2 cellular contexts compared by ENCODE assay signal in genomic region chr19:19486343-19487076, GRCh38.
A peak's percentile ranks its signal among the peaks of the same experiment; 100 is the strongest.
TF ChIP-seq lines count a peak whose summit lies in the region.

No MANE protein-coding gene starts in this region.

TF ChIP-seq in K562, 482 proteins besides CTCF, POLR2A, EP300 and RAD21:
- TF ChIP-seq MEF2A (IDR thresholded peaks at IDR 0.05; ENCODE audit: control insufficient read depth, low read depth, low read length) (no peak), ZNF584 (CRISPR knock-in tag; IDR thresholded peaks at IDR 0.05; ENCODE audit: low read depth) (no peak), ZNF76 (CRISPR knock-in tag; IDR thresholded peaks at IDR 0.05; ENCODE audit: borderline replicate concordance) (no peak), KDM4B (IDR thresholded peaks at IDR 0.05; ENCODE audit: borderline replicate concordance in 2 of 2, low read depth in 1 of 2) (0 out of 4 replicates have a peak, but pooled peaks of 1 of the 2 experiments have one; percentile 21), POLR2G (IDR thresholded peaks at IDR 0.05; ENCODE audit: low read depth, low read length) (peak; percentile 52)

TF ChIP-seq in neural cell, 6 proteins besides CTCF, POLR2A, EP300 and RAD21:
- TF ChIP-seq MXI1 (conservative IDR thresholded peaks at IDR 0.05; ENCODE audit: poor library complexity, severe bottlenecking), result no peak
- no peak for TF ChIP-seq EZH2 (IDR thresholded peaks at IDR 0.05; ENCODE audit: borderline replicate concordance, insufficient read depth, low read length, poor library complexity, severe bottlenecking)
- no peak for TF ChIP-seq TAF1 (IDR thresholded peaks at IDR 0.05; ENCODE audit: low read depth)
- TF ChIP-seq REST (IDR thresholded peaks at IDR 0.05; ENCODE audit: borderline replicate concordance), result no peak
- TF ChIP-seq SMC3 (conservative IDR thresholded peaks at IDR 0.05; ENCODE audit: poor library complexity), result no peak
- no peak for TF ChIP-seq POLR2AphosphoS5 (IDR thresholded peaks at IDR 0.05)
